Comparison of ENCODE assay signal across 22 cellular contexts in the genomic region with DNA sequence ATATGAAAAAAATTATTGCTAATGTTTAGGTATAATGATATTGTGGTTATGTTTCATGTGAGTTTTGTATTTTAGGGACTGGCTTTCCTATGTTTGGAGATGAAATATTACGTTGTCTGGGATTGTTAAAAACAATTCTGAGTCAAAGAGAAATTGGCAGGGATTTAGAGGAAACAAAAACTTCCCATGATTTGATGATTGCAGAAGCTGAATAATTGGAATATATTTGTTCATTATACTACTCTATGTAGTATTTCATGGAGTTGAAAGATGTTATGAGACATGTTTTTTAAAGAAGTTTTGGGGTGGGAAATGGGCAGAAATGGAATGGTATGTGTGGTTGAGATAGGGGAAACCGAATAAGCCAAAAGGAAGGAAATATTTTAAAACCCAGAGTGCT.
DNase-seq lines count a peak whose midpoint lies in the region; ATAC-seq, FAIRE-seq and TF ChIP-seq lines count a peak whose summit lies in the region.
"Had no signal": no experiment of that assay in that cellular context is flagged by ENCODE, and none has a peak within 500 bp of the region (broad histone marks: within the 10 kb centered on the region; RNA-seq: fewer than 3 reads in every experiment).

No MANE protein-coding gene starts in this region.

- H3K27me3 ChIP-seq in DND-41 (ENCODE audit: insufficient read depth, low read length, poor library complexity) (no peaks in the 10 kb centered on the region), Loucy (ENCODE audit: insufficient read depth, low read length, poor library complexity, severe bottlenecking) (no peaks in the 10 kb centered on the region)
- H3K27me3 ChIP-seq: BLaER1 treated with 17β-estradiol and CSF1 and Interleukin-3, amounts not matched to agents 10 nM and 100 nM had no signal

- no peak overlapping the region for H3K4me3 ChIP-seq in DND-41 (ENCODE audit: low read depth in 1 of 2, low read length in 2 of 2)
- peak overlapping the region; percentile 37 for H3K4me3 ChIP-seq in Loucy (ENCODE audit: low read length, poor library complexity, severe bottlenecking)
- H3K4me3 ChIP-seq: A549; BLaER1 treated with 17β-estradiol and CSF1 and Interleukin-3, amounts not matched to agents 10 nM and 100 nM; GM12878 had no signal

- no peaks in the 10 kb centered on the region for H4K20me1 ChIP-seq in DND-41 (ENCODE audit: insufficient read depth, low read length)
- H4K20me1 ChIP-seq in Loucy (ENCODE audit: insufficient read depth, low read length, poor library complexity, severe bottlenecking): no peaks in the 10 kb centered on the region
- H4K20me1 ChIP-seq: BLaER1 treated with 17β-estradiol and CSF1 and Interleukin-3, amounts not matched to agents 10 nM and 100 nM had no signal

- no peaks in the 10 kb centered on the region for H3K79me2 ChIP-seq in DND-41 (ENCODE audit: insufficient read depth, low read length)
- no peaks in the 10 kb centered on the region for H3K79me2 ChIP-seq in Loucy (ENCODE audit: insufficient read depth, low read length)

- H2AFZ ChIP-seq in DND-41 (ENCODE audit: low read depth, low read length): peak overlapping the region; percentile 3; the same call in 1 of the 2 replicates
- no peak overlapping the region for H2AFZ ChIP-seq in Loucy (ENCODE audit: low read length)

- H3K36me3 ChIP-seq in DND-41 (ENCODE audit: insufficient read depth, low read length) (no peaks in the 10 kb centered on the region), Loucy (ENCODE audit: insufficient read depth, low read length) (no peaks in the 10 kb centered on the region)
- H3K36me3 ChIP-seq: BLaER1 treated with 17β-estradiol and CSF1 and Interleukin-3, amounts not matched to agents 10 nM and 100 nM had no signal

- H3K9me2 ChIP-seq in Loucy (replicated peaks; ENCODE audit: low read depth, low read length): no peaks in the 10 kb centered on the region

- TF ChIP-seq CTCF in DND-41 (IDR thresholded peaks at IDR 0.05; ENCODE audit: borderline replicate concordance, extremely low read depth, low read length, poor library complexity, severe bottlenecking) (no peak), Loucy (conservative IDR thresholded peaks at IDR 0.05; ENCODE audit: low read length) (no peak)

- peaks cover 2% of the 10 kb centered on the region; the same call in 1 of the 2 replicates for H3F3A ChIP-seq in Loucy (ENCODE audit: low read depth)

- intact Hi-C loops in posterior vena cava (cut with DNase I): no loop called here

- no peak overlapping the region for H3K9ac ChIP-seq in DND-41 (ENCODE audit: low read depth, low read length)
- H3K9ac ChIP-seq in Loucy (ENCODE audit: low read depth, low read length, poor library complexity, severe bottlenecking): peak overlapping the region; percentile 88
- H3K9ac ChIP-seq: BLaER1 treated with 17β-estradiol and CSF1 and Interleukin-3, amounts not matched to agents 10 nM and 100 nM had no signal

- peak; percentile 15 for FAIRE-seq in endometrium (lab: Jason Lieb, UNC)
- FAIRE-seq: A549, D721Med, GM12878, GM12892, GM18507 had no signal

- H3K9me3 ChIP-seq in DND-41 (ENCODE audit: insufficient read depth, low read length, severe bottlenecking): no peaks in the 10 kb centered on the region
- no peaks in the 10 kb centered on the region for H3K9me3 ChIP-seq in Loucy (ENCODE audit: insufficient read depth, low read depth, low read length)
- H3K9me3 ChIP-seq: A549; BLaER1 treated with 17β-estradiol and CSF1 and Interleukin-3, amounts not matched to agents 10 nM and 100 nM; Caco-2 had no signal

- H3K4me1 ChIP-seq in DND-41 (ENCODE audit: insufficient read depth, low read length) (peaks cover 58% of the 10 kb centered on the region), Loucy (ENCODE audit: insufficient read depth, low read length, poor library complexity, severe bottlenecking) (peaks cover 65% of the 10 kb centered on the region)
- H3K4me1 ChIP-seq: A549, Caco-2 had no signal

- H3K27ac ChIP-seq in DND-41 (ENCODE audit: low read length): no peak overlapping the region
- H3K27ac ChIP-seq: 22Rv1; A549; BLaER1 treated with 17β-estradiol and CSF1 and Interleukin-3, amounts not matched to agents 10 nM and 100 nM; C4-2B had no signal

- no peak for ATAC-seq in DND-41 (ENCODE audit: insufficient read depth, low read depth)
- ATAC-seq: A549; CD8-positive, alpha-beta T cell; GM12878 had no signal

- no peak for DNase-seq in DND-41
- DNase-seq in amniotic stem cell (lab: John Stamatoyannopoulos, UW): no peak
- DNase-seq in posterior vena cava (ENCODE audit: low spot score): no peak
- DNase-seq in NCI-H2171 (lab: John Stamatoyannopoulos, UW): no peak
- DNase-seq: AML-193; Caco-2; Calu3; CD4-positive, alpha-beta T cell; CD8-positive, alpha-beta T cell; DMS79 treated with DMSO at 0.1 percent for 48 hours; EL; GDM1 had no signal

- H3K4me2 ChIP-seq in DND-41 (ENCODE audit: insufficient read depth, low read length) (no peak overlapping the region), Loucy (ENCODE audit: low read depth, low read length, poor library complexity, severe bottlenecking) (peak overlapping the region; percentile 68)
- H3K4me2 ChIP-seq: A549 had no signal
